In genomic region chr4:158817562-158818370, GRCh38 we compare ENCODE assay signal across 8 cellular contexts. TPM values are rescaled to one million over a fixed set of nuclear protein-coding genes. Genes with fewer than 3 reads are reported as not detected.
A peak's percentile ranks its signal among the peaks of the same experiment; 100 is the strongest.
DNase-seq lines count a peak whose midpoint lies in the region; ATAC-seq lines count a peak whose summit lies in the region.

No MANE protein-coding gene starts in this region.

- no peaks in the 10 kb centered on the region for H3K4me1 ChIP-seq in Karpas-422 (ENCODE audit: low read length)

- H3K36me3 ChIP-seq in Karpas-422 (ENCODE audit: insufficient read depth, low read length) = no peaks in the 10 kb centered on the region

- peaks cover 5% of the 10 kb centered on the region for H3K36me3 Mint-ChIP-seq in activated T-helper 1 cell treated with anti-CD3 and anti-CD28 coated beads, Interleukin-12 subunit alpha, Interleukin-12 subunit beta, Interleukin-2, Interleukin-4 antibody, amounts not matched to agents 30 ng/mL and 10 ng/mL and 1 ng/mL, durations not matched to agents 14 hours and 24 hours and 36 hours (ENCODE audit: low read depth)

- H3K4me2 ChIP-seq in Karpas-422 (ENCODE audit: low read depth, low read length, poor library complexity, severe bottlenecking) = no peak overlapping the region

- H3K79me2 ChIP-seq in Karpas-422 (ENCODE audit: low read length) = no peaks in the 10 kb centered on the region

- H3K4me1 Mint-ChIP-seq in activated T-helper 1 cell treated with anti-CD3 and anti-CD28 coated beads, Interleukin-12 subunit alpha, Interleukin-12 subunit beta, Interleukin-2, Interleukin-4 antibody, amounts not matched to agents 30 ng/mL and 10 ng/mL and 1 ng/mL, durations not matched to agents 14 hours and 24 hours and 36 hours (ENCODE audit: low read depth) = peaks cover 60% of the 10 kb centered on the region

- no peak overlapping the region for H3K4me3 Mint-ChIP-seq in activated T-helper 1 cell treated with anti-CD3 and anti-CD28 coated beads, Interleukin-12 subunit alpha, Interleukin-12 subunit beta, Interleukin-2, Interleukin-4 antibody, amounts not matched to agents 30 ng/mL and 10 ng/mL and 1 ng/mL, durations not matched to agents 14 hours and 24 hours and 36 hours

- no peak overlapping the region for H3K4me3 ChIP-seq in Karpas-422 (ENCODE audit: low read length)

- intact Hi-C loops in activated T-helper 1 cell treated with anti-CD3 and anti-CD28 coated beads, Interleukin-12 subunit alpha, Interleukin-12 subunit beta, Interleukin-2, Interleukin-4 antibody, amounts not matched to agents 30 ng/mL and 10 ng/mL and 1 ng/mL, durations not matched to agents 14 hours and 24 hours and 36 hours (cut with micrococcal nuclease) = loop anchor here (1.0 to 2.0 kb wide), 3 partner anchors 7 to 39 kb away; no protein-coding TSS in a partner anchor
- intact Hi-C loops in sciatic nerve (cut with DNase I) = no loop called here

- H3K9me2 ChIP-seq in Karpas-422 (replicated peaks; ENCODE audit: insufficient read depth, low read length) = no peaks in the 10 kb centered on the region

- peak overlapping the region; percentile 69 for H3K27ac Mint-ChIP-seq in activated T-helper 1 cell treated with anti-CD3 and anti-CD28 coated beads, Interleukin-12 subunit alpha, Interleukin-12 subunit beta, Interleukin-2, Interleukin-4 antibody, amounts not matched to agents 30 ng/mL and 10 ng/mL and 1 ng/mL, durations not matched to agents 14 hours and 24 hours and 36 hours

- no peaks in the 10 kb centered on the region for H3K9me3 Mint-ChIP-seq in activated T-helper 1 cell treated with anti-CD3 and anti-CD28 coated beads, Interleukin-12 subunit alpha, Interleukin-12 subunit beta, Interleukin-2, Interleukin-4 antibody, amounts not matched to agents 30 ng/mL and 10 ng/mL and 1 ng/mL, durations not matched to agents 14 hours and 24 hours and 36 hours

- H3K9me3 ChIP-seq in Karpas-422 (ENCODE audit: low read length) = no peaks in the 10 kb centered on the region

- no peaks in the 10 kb centered on the region for H3K27me3 ChIP-seq in Karpas-422 (ENCODE audit: low read length)

- ATAC-seq in GM19397 (IDR thresholded peaks at IDR 0.05; ENCODE audit: unreplicated experiment) (peak; percentile 67), HG03159 (IDR thresholded peaks at IDR 0.05; ENCODE audit: unreplicated experiment) (peak; percentile 71), sciatic nerve (peak; percentile 27)

- no peaks in the 10 kb centered on the region for H4K20me1 ChIP-seq in Karpas-422 (ENCODE audit: insufficient read depth, low read depth, low read length)

- no peak for DNase-seq in activated T-helper 1 cell treated with anti-CD3 and anti-CD28 coated beads, Interleukin-12 subunit alpha, Interleukin-12 subunit beta, Interleukin-2, Interleukin-4 antibody, amounts not matched to agents 30 ng/mL and 10 ng/mL and 1 ng/mL, durations not matched to agents 14 hours and 24 hours and 36 hours (ENCODE audit: low spot score)
- DNase-seq in sciatic nerve (ENCODE audit: low spot score) = no peak
- no peak for DNase-seq in NCI-H774 (lab: John Stamatoyannopoulos, UW)
- DNase-seq in NCI-H748 treated with DMSO at 0.1 percent for 48 hours (lab: John Stamatoyannopoulos, UW) = no peak
- no peak for DNase-seq in Karpas-422
- no peak for DNase-seq in dedifferentiated amniotic fluid mesenchymal stem cell (ENCODE audit: extremely low spot score)

- H3K9ac ChIP-seq in Karpas-422 (ENCODE audit: low read length) = no peak overlapping the region

- H3K27me3 Mint-ChIP-seq in activated T-helper 1 cell treated with anti-CD3 and anti-CD28 coated beads, Interleukin-12 subunit alpha, Interleukin-12 subunit beta, Interleukin-2, Interleukin-4 antibody, amounts not matched to agents 30 ng/mL and 10 ng/mL and 1 ng/mL, durations not matched to agents 14 hours and 24 hours and 36 hours (ENCODE audit: insufficient read depth) = no peaks in the 10 kb centered on the region

- H2AFZ ChIP-seq in Karpas-422 (ENCODE audit: low read length) = no peak overlapping the region

- no peak overlapping the region for H3K27ac ChIP-seq in Karpas-422 (ENCODE audit: low read length)

RNA-seq across cellular contexts. Expression of gene FNIP2, which starts 48.9 kb away (rescaled TPM):
- total RNA-seq in activated T-helper 1 cell treated with anti-CD3 and anti-CD28 coated beads, Interleukin-12 subunit alpha, Interleukin-12 subunit beta, Interleukin-2, Interleukin-4 antibody, amounts not matched to agents 30 ng/mL and 10 ng/mL and 1 ng/mL, durations not matched to agents 14 hours and 24 hours and 36 hours = 18.8 and 20.4 TPM in 2 replicates
- total RNA-seq in sciatic nerve = 48.7 TPM
- 0.04 and 0.56 TPM in 2 replicates for total RNA-seq in Karpas-422 (2014; rRNA removed; shearing (Covaris generic); ENCODE audit: low replicate concordance)

Comparison
In these comparisons a context has a peak if more than half of its experiments do, and no peak if none do; other contexts are left out.
1. RNA of gene FNIP2, which starts 48.9 kb away (total RNA-seq): 48.7 TPM in sciatic nerve (single experiment) and 18.8 to 20.4 TPM in activated T-helper 1 cell treated with anti-CD3 and anti-CD28 coated beads, Interleukin-12 subunit alpha, Interleukin-12 subunit beta, Interleukin-2, Interleukin-4 antibody, amounts not matched to agents 30 ng/mL and 10 ng/mL and 1 ng/mL, durations not matched to agents 14 hours and 24 hours and 36 hours; 0.04 to 0.56 TPM in Karpas-422; every median in the first group is over 10 times any median in the second.
2. Peak in every context shown above with its lines, with median percentiles within 50 percentile points of each other: ATAC-seq.